24 cellular contexts compared by ENCODE assay signal in the genomic region with DNA sequence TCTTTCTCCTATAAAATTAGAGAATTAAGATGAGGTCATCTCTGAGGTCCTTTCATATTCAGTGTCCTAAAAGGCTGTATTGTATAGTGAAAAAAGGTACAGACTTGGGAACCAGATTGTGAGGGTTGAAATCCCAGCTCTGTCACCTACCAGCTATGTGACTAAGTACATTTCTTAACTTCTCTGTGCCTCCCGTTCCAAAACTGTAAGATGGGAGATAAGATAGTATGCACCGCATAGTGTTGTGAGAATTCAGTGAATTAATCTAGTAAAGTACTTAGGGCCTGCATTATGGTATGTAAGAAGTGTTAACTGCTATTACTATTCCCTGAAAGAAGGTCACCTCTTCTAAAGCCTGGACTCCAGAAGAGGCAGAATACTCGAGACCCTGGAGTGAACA.
A peak's percentile ranks its signal among the peaks of the same experiment; 100 is the strongest.
DNase-seq lines count a peak whose midpoint lies in the region; TF ChIP-seq lines count a peak whose summit lies in the region.
"Had no signal": no experiment of that assay in that cellular context is flagged by ENCODE, and none has a peak within 500 bp of the region (broad histone marks: within the 10 kb centered on the region; RNA-seq: fewer than 3 reads in every experiment).

No MANE protein-coding gene starts in this region.

- no peak overlapping the region for H3K27ac Mint-ChIP-seq in neural crest cell (ENCODE audit: unreplicated experiment)

- no peaks in the 10 kb centered on the region for H3K36me3 ChIP-seq in left ventricle myocardium inferior

- peaks cover 65% of the 10 kb centered on the region for H3K4me1 Mint-ChIP-seq in neural crest cell

- no peak for DNase-seq in left ventricle myocardium inferior
- DNase-seq in cardiac septum (ENCODE audit: low spot score) = no peak
- DNase-seq in iris pigment epithelial cell (ENCODE audit: low read depth) = peak; percentile 20
- no peak for DNase-seq in neural crest cell (ENCODE audit: low read depth, low spot score)
- no peak for DNase-seq in midbrain (lab: John Stamatoyannopoulos, UW)
- DNase-seq in KG1 (lab: John Stamatoyannopoulos, UW) = no peak
- no peak for DNase-seq in foreskin melanocyte
- no peak for DNase-seq in NCI-H187 (lab: John Stamatoyannopoulos, UW)
- DNase-seq: ACHN; Calu3; CD4-positive, alpha-beta memory T cell; DMS153; GOT3; Karpas-422; MV-4-11; NCI-H1105 treated with DMSO at 0.1 percent for 48 hours; NCI-H446; NCI-H526; SHP77 treated with DMSO at 0.1 percent for 48 hours; SK-N-SH had no signal

- TF ChIP-seq CTCF in left ventricle myocardium inferior (IDR thresholded peaks at IDR 0.05; ENCODE audit: borderline replicate concordance) = no peak
- no peak for TF ChIP-seq CTCF in neural crest cell (conservative IDR thresholded peaks at IDR 0.05)

- peak overlapping the region; percentile 23 for H3K4me3 Mint-ChIP-seq in neural crest cell
- H3K4me3 Mint-ChIP-seq: IgD-negative memory B cell had no signal

- H3K9me3 Mint-ChIP-seq in neural crest cell = peaks cover 2% of the 10 kb centered on the region
- H3K9me3 Mint-ChIP-seq: CD4-positive, alpha-beta memory T cell; IgD-negative memory B cell had no signal

- intact Hi-C loops in left ventricle myocardium inferior (cut with micrococcal nuclease) (no loop called here), cardiac septum (cut with DNase I) (no loop called here)

- no peaks in the 10 kb centered on the region for H3K9me3 ChIP-seq in left ventricle myocardium inferior (replicated peaks)
- H3K9me3 ChIP-seq: BLaER1, SK-N-SH had no signal

- no peaks in the 10 kb centered on the region for H3K27me3 ChIP-seq in left ventricle myocardium inferior (ENCODE audit: low read depth)
- H3K27me3 ChIP-seq: BLaER1 had no signal

- no peak overlapping the region for H3K4me3 ChIP-seq in left ventricle myocardium inferior
- H3K4me3 ChIP-seq: BLaER1 had no signal

- peak overlapping the region; percentile 79 for H3K27ac ChIP-seq in left ventricle myocardium inferior (replicated peaks)
- H3K27ac ChIP-seq: 22Rv1, BLaER1, RWPE1 had no signal

- H3K27me3 Mint-ChIP-seq in neural crest cell (ENCODE audit: low read depth) = no peaks in the 10 kb centered on the region
- H3K27me3 Mint-ChIP-seq: CD4-positive, alpha-beta memory T cell; IgD-negative memory B cell had no signal

- peaks cover 11% of the 10 kb centered on the region for H3K36me3 Mint-ChIP-seq in neural crest cell (ENCODE audit: low read depth)

- peaks cover 8% of the 10 kb centered on the region for H3K4me1 ChIP-seq in left ventricle myocardium inferior
